ENCODE assay signal across 27 cellular contexts in genomic region chr19:35079826-35080225, GRCh38. TPM values are rescaled to one million over a fixed set of nuclear protein-coding genes. Genes with fewer than 3 reads are reported as not detected.
DNase-seq lines count a peak whose midpoint lies in the region; ATAC-seq, FAIRE-seq and TF ChIP-seq lines count a peak whose summit lies in the region.
"Had no signal": no experiment of that assay in that cellular context is flagged by ENCODE, and none has a peak within 500 bp of the region (broad histone marks: within the 10 kb centered on the region; RNA-seq: fewer than 3 reads in every experiment).

No MANE protein-coding gene starts in this region.

- H3K4me2 ChIP-seq in H1 (ENCODE audit: insufficient read depth in 1 of 2, low read depth in 2 of 2, low read length in 2 of 2) = no peak overlapping the region
- H3K4me2 ChIP-seq: A549 had no signal

- H3K27ac ChIP-seq in H1 (ENCODE audit: low read depth, low read length) = no peak overlapping the region
- H3K27ac ChIP-seq in lower lobe of right lung = no peak overlapping the region
- H3K27ac ChIP-seq: A549, GM23248 had no signal

- H2BK5ac ChIP-seq in H1 (ENCODE audit: low read depth, low read length) = no peak overlapping the region; the same call in 1 of the 2 replicates

- H2AFZ ChIP-seq in H1 (ENCODE audit: low read length) = no peak overlapping the region
- H2AFZ ChIP-seq: GM23248 had no signal

- H3K4me1 ChIP-seq in H1 (replicated peaks in 1 of 4; ENCODE audit: control insufficient read depth in 3 of 4, insufficient read depth in 4 of 4, low read length in 3 of 4) (peaks cover 0 to 5% (median 1%) of the 10 kb centered on the region in 4 experiments; a peak in 2 of 7 replicates), lower lobe of right lung (no peaks in the 10 kb centered on the region)
- H3K4me1 ChIP-seq: A549, BE2C, HAP-1 had no signal

- H3K4me3 ChIP-seq in H1 (ENCODE audit: extremely low read depth in 1 of 4, insufficient read depth in 2 of 4, low read depth in 3 of 4, low read length in 4 of 4) (no peak overlapping the region), lower lobe of right lung (no peak overlapping the region)
- H3K4me3 ChIP-seq: A549, GM23248, HAP-1 had no signal

- no peak overlapping the region for H4K8ac ChIP-seq in H1 (ENCODE audit: extremely low read depth, insufficient read depth, low read length)

- no peak overlapping the region for H3K56ac ChIP-seq in H1 (replicated peaks; ENCODE audit: insufficient read length, low read depth, low read length)

- H3K27me3 ChIP-seq in H1 (replicated peaks in 1 of 4; ENCODE audit: control insufficient read depth in 3 of 4, extremely low read depth in 1 of 4, insufficient read depth in 3 of 4, low read length in 3 of 4) (peaks cover 0 to 2% (median 0%) of the 10 kb centered on the region in 4 experiments; a peak in 3 of 7 replicates), lower lobe of right lung (ENCODE audit: low read depth) (no peaks in the 10 kb centered on the region)
- H3K27me3 ChIP-seq: BE2C had no signal

- H3K9me3 ChIP-seq in H1 (ENCODE audit: insufficient read depth in 2 of 2, low read depth in 1 of 2, low read length in 1 of 2) (no peaks in the 10 kb centered on the region; a peak in 1 of 4 replicates), lower lobe of right lung (no peaks in the 10 kb centered on the region)
- H3K9me3 ChIP-seq: BE2C had no signal

- no peak for ATAC-seq in natural killer cell treated with Interleukin-12 subunit alpha and Interleukin-12 subunit beta and Interleukin-15 and Interleukin-18, amount 100 ng/mL, for 72 hours
- ATAC-seq in natural killer cell (no peak), lower lobe of right lung (no peak)
- ATAC-seq in stimulated activated naive B cell treated with anti-CD40 and anti-IgM and Interleukin-4, amounts not matched to agents 10 μg/mL and 1 μg/mL and 100 μg/mL, for 72 hours (replicated peaks) = no peak
- ATAC-seq: A549 had no signal

- no peak overlapping the region for H2BK120ac ChIP-seq in H1 (replicated peaks; ENCODE audit: low read depth, low read length)

- FAIRE-seq in H1 (lab: Jason Lieb, UNC) = no peak
- FAIRE-seq: A549, GM12891, GM18507 had no signal

- POLR2A ChIA-PET in H1 (lab: Charles Lee; ENCODE audit: partially characterized antibody) = interaction anchor here (0.6 kb wide), 1 partner anchor 1752 kb away, joined by 3 read pairs; no protein-coding TSS in a partner anchor

- H2AK5ac ChIP-seq in H1 (ENCODE audit: low read depth, low read length) = no peak overlapping the region

- intact Hi-C loops in natural killer cell (cut with micrococcal nuclease) = no loop called here
- intact Hi-C loops in lower lobe of right lung (cut with DNase I) = no loop called here

- H3K14ac ChIP-seq in H1 (ENCODE audit: insufficient read length) = no peak overlapping the region

- no peak overlapping the region for H3K4ac ChIP-seq in H1 (replicated peaks; ENCODE audit: insufficient read length, low read depth, low read length)

- peak; percentile 32 for DNase-seq in natural killer cell treated with Interleukin-12 subunit alpha and Interleukin-12 subunit beta and Interleukin-15 and Interleukin-18, amount 100 ng/mL, for 72 hours (ENCODE audit: low spot score)
- no peak for DNase-seq in natural killer cell
- DNase-seq in H1 (ENCODE audit: low read depth in 1 of 2, low spot score in 2 of 2) = no peak
- DNase-seq in lower lobe of right lung = peak; percentile 38
- no peak for DNase-seq in stimulated activated naive B cell treated with anti-CD40 and anti-IgM and Interleukin-4, amounts not matched to agents 10 μg/mL and 1 μg/mL and 100 μg/mL, for 72 hours
- DNase-seq in HFFc6 = no peak
- no peak for DNase-seq in NCI-H1105 treated with DMSO at 0.1 percent for 48 hours (lab: John Stamatoyannopoulos, UW)
- DNase-seq in stimulated activated CD4-positive, alpha-beta T cell treated with anti-CD3 and anti-CD28 coated beads, Interleukin-4, amount 100 ng/mL, for 4 hours = no peak
- DNase-seq: 8988T; ACHN; AML-193; BE2C; C1 segment of cervical spinal cord; Calu3; CD4-positive, alpha-beta memory T cell; COR-L47; DMS53; DMS79 treated with DMSO at 0.1 percent for 48 hours; GF-D8; GM23248 had no signal

- no peak overlapping the region for H3K4me3 Mint-ChIP-seq in natural killer cell treated with Interleukin-12 subunit alpha and Interleukin-12 subunit beta and Interleukin-15 and Interleukin-18, amount 100 ng/mL, for 72 hours
- H3K4me3 Mint-ChIP-seq in natural killer cell = no peak overlapping the region
- H3K4me3 Mint-ChIP-seq in stimulated activated naive B cell treated with anti-CD40 and anti-IgM and Interleukin-4, amounts not matched to agents 10 μg/mL and 1 μg/mL and 100 μg/mL, for 72 hours = no peak overlapping the region
- H3K4me3 Mint-ChIP-seq in HFFc6 = no peak overlapping the region
- H3K4me3 Mint-ChIP-seq: CD4-positive, alpha-beta memory T cell had no signal

- TF ChIP-seq RAD21 in H1 (IDR thresholded peaks at IDR 0.05 in 1 of 2, conservative IDR thresholded peaks at IDR 0.05 in 1 of 2; ENCODE audit: low read depth in 2 of 2, low read length in 2 of 2) = no peak

- TF ChIP-seq EP300 in H1 (IDR thresholded peaks at IDR 0.05; ENCODE audit: borderline replicate concordance in 1 of 2, low read depth in 2 of 2, low read length in 2 of 2) = no peak

- H3K36me3 ChIP-seq in H1 (ENCODE audit: control insufficient read depth in 2 of 4, insufficient read depth in 4 of 4, low read length in 3 of 4) (no peaks in the 10 kb centered on the region), lower lobe of right lung (no peaks in the 10 kb centered on the region)
- H3K36me3 ChIP-seq: BE2C, HAP-1 had no signal

- H4K20me1 ChIP-seq in H1 (replicated peaks in 1 of 2; ENCODE audit: control insufficient read depth in 1 of 2, insufficient read depth in 2 of 2, low read length in 2 of 2) = no peaks in the 10 kb centered on the region

- CTCF ChIA-PET in H1 (lab: Charles Lee; ENCODE audit: partially characterized antibody) = interaction anchor here (1.3 to 4.4 kb wide), 4 partner anchors 9 to 56 kb away, joined by 4 to 34 read pairs (median 16); partner anchors contain the start of gene LGI4

- H2BK15ac ChIP-seq in H1 (ENCODE audit: low read length) = no peak overlapping the region

- no peak for TF ChIP-seq CTCF in natural killer cell (IDR thresholded peaks at IDR 0.05)
- TF ChIP-seq CTCF in H1 (IDR thresholded peaks at IDR 0.05; ENCODE audit: control extremely low read depth in 1 of 3, insufficient read depth in 1 of 3, low read depth in 1 of 3, low read length in 3 of 3) = no peak
- TF ChIP-seq CTCF in lower lobe of right lung (IDR thresholded peaks at IDR 0.05) = no peak
- no peak for TF ChIP-seq CTCF in HFFc6 (IDR thresholded peaks at IDR 0.05)

- H3K27me3 Mint-ChIP-seq in natural killer cell treated with Interleukin-12 subunit alpha and Interleukin-12 subunit beta and Interleukin-15 and Interleukin-18, amount 100 ng/mL, for 72 hours = peaks cover 6 to 7% of the 10 kb centered on the region in 2 donors
- peaks cover 0 to 16% of the 10 kb centered on the region in 2 donors for H3K27me3 Mint-ChIP-seq in natural killer cell (ENCODE audit: low read depth in 2 of 2)
- no peaks in the 10 kb centered on the region for H3K27me3 Mint-ChIP-seq in stimulated activated naive B cell treated with anti-CD40 and anti-IgM and Interleukin-4, amounts not matched to agents 10 μg/mL and 1 μg/mL and 100 μg/mL, for 72 hours
- H3K27me3 Mint-ChIP-seq in HFFc6 (ENCODE audit: insufficient read depth) = peaks cover 15% of the 10 kb centered on the region

- H3K4me1 Mint-ChIP-seq in natural killer cell treated with Interleukin-12 subunit alpha and Interleukin-12 subunit beta and Interleukin-15 and Interleukin-18, amount 100 ng/mL, for 72 hours (ENCODE audit: low read depth in 2 of 2) = peaks cover 10% of the 10 kb centered on the region in 2 donors
- peaks cover 0 to 22% of the 10 kb centered on the region in 2 donors for H3K4me1 Mint-ChIP-seq in natural killer cell
- peaks cover 49 to 51% of the 10 kb centered on the region in 2 donors for H3K4me1 Mint-ChIP-seq in stimulated activated naive B cell treated with anti-CD40 and anti-IgM and Interleukin-4, amounts not matched to agents 10 μg/mL and 1 μg/mL and 100 μg/mL, for 72 hours
- H3K4me1 Mint-ChIP-seq in HFFc6 (ENCODE audit: low read depth) = no peaks in the 10 kb centered on the region

- H2BK20ac ChIP-seq in H1 (ENCODE audit: low read length) = 0 out of 2 replicates have a peak overlapping the region, but pooled peaks have one; percentile 48

- no peak overlapping the region for H3K23ac ChIP-seq in H1 (ENCODE audit: insufficient read length)

- H3K79me2 ChIP-seq in H1 (ENCODE audit: control insufficient read depth in 1 of 2, insufficient read depth in 2 of 2, low read length in 2 of 2) = no peaks in the 10 kb centered on the region

- H4K5ac ChIP-seq in H1 (ENCODE audit: insufficient read length, low read depth, low read length) = no peak overlapping the region

- no peak overlapping the region for H3K9ac ChIP-seq in H1 (replicated peaks in 1 of 4; ENCODE audit: extremely low read depth in 1 of 4, low read depth in 3 of 4, low read length in 3 of 4)
- H3K9ac ChIP-seq: GM23248 had no signal

- no peaks in the 10 kb centered on the region for H3K79me1 ChIP-seq in H1 (ENCODE audit: low read depth, low read length)

- no peaks in the 10 kb centered on the region; the same call in 1 of the 2 replicates for H3K23me2 ChIP-seq in H1 (ENCODE audit: low read depth, low read length)

- H2BK12ac ChIP-seq in H1 (ENCODE audit: low read depth, low read length) = peak overlapping the region; percentile 50; the same call in 1 of the 2 replicates

- H3K36me3 Mint-ChIP-seq in natural killer cell treated with Interleukin-12 subunit alpha and Interleukin-12 subunit beta and Interleukin-15 and Interleukin-18, amount 100 ng/mL, for 72 hours = no peaks in the 10 kb centered on the region
- H3K36me3 Mint-ChIP-seq in natural killer cell (no peaks in the 10 kb centered on the region), HFFc6 (ENCODE audit: low read depth) (no peaks in the 10 kb centered on the region)
- H3K36me3 Mint-ChIP-seq in stimulated activated naive B cell treated with anti-CD40 and anti-IgM and Interleukin-4, amounts not matched to agents 10 μg/mL and 1 μg/mL and 100 μg/mL, for 72 hours = no peaks in the 10 kb centered on the region
- H3K36me3 Mint-ChIP-seq: CD4-positive, alpha-beta memory T cell had no signal

- no peak overlapping the region for H3K27ac Mint-ChIP-seq in natural killer cell treated with Interleukin-12 subunit alpha and Interleukin-12 subunit beta and Interleukin-15 and Interleukin-18, amount 100 ng/mL, for 72 hours
- H3K27ac Mint-ChIP-seq in natural killer cell (no peak overlapping the region), HFFc6 (no peak overlapping the region)
- H3K27ac Mint-ChIP-seq in stimulated activated naive B cell treated with anti-CD40 and anti-IgM and Interleukin-4, amounts not matched to agents 10 μg/mL and 1 μg/mL and 100 μg/mL, for 72 hours = peak overlapping the region; percentile 44

- no peak overlapping the region for H4K91ac ChIP-seq in H1 (replicated peaks; ENCODE audit: insufficient read length, low read length)

- WGBS in H1 (ENCODE audit: extremely low coverage in 1 of 2, insufficient coverage in 1 of 2, insufficient read length in 1 of 2, insufficient replicate concordance in 2 of 2, low coverage in 1 of 2, low lambda C conversion rate in 2 of 2, missing lambda C conversion rate in 1 of 2), 2 experiments = 89% methylated on average over 14 of the region's 14 CpGs; no CpG with 5 or more reads in 1 of the 2 experiments

- H3K18ac ChIP-seq in H1 (ENCODE audit: extremely low read depth, low read length) = no peak overlapping the region

- TF ChIP-seq POLR2A in H1 (IDR thresholded peaks at IDR 0.05; ENCODE audit: control extremely low read depth in 1 of 2, low read depth in 2 of 2, low read length in 2 of 2) = no peak

- no peaks in the 10 kb centered on the region for H3K9me3 Mint-ChIP-seq in natural killer cell treated with Interleukin-12 subunit alpha and Interleukin-12 subunit beta and Interleukin-15 and Interleukin-18, amount 100 ng/mL, for 72 hours
- H3K9me3 Mint-ChIP-seq in natural killer cell (no peaks in the 10 kb centered on the region), HFFc6 (peaks cover 4% of the 10 kb centered on the region; the same call in 1 of the 2 replicates)
- no peaks in the 10 kb centered on the region for H3K9me3 Mint-ChIP-seq in stimulated activated naive B cell treated with anti-CD40 and anti-IgM and Interleukin-4, amounts not matched to agents 10 μg/mL and 1 μg/mL and 100 μg/mL, for 72 hours
- H3K9me3 Mint-ChIP-seq: CD4-positive, alpha-beta memory T cell had no signal

RNA-seq across cellular contexts. Expression of gene FXYD3, which starts 35.8 kb away (rescaled TPM):
- total RNA-seq in natural killer cell treated with Interleukin-12 subunit alpha and Interleukin-12 subunit beta and Interleukin-15 and Interleukin-18, amount 100 ng/mL, for 72 hours = not detected
- total RNA-seq in natural killer cell (not detected), lower lobe of right lung (135 TPM)
- total RNA-seq in H1 (2021; fragmentation: NEBNext Ultra II Directional; extraction: Animal tissue kit (Norgen Biotek cat#: 25700)) = 0.86 TPM in 1 of 2 replicates, not detected in the other
- polyA plus RNA-seq in H1 (2011; rRNA removed) = 0.09 and 0.33 TPM in 2 replicates
- 0.22 TPM for polyA plus RNA-seq in H1 (2011; cell fraction: cytosol; rRNA removed)
- 0.66 TPM for polyA plus RNA-seq in H1 (2011; cell fraction: nucleus; rRNA removed)
- polyA plus RNA-seq in H1 (2012, experiment 1 of 2) = 0.41 to 0.76 TPM (median 0.57 TPM) in 3 of 4 replicates, not detected in the other
- not detected for polyA plus RNA-seq in H1 (2012, experiment 2 of 2)
- 0.10 TPM for polyA plus RNA-seq in H1 (2013, experiment 1 of 2)
- 0.37 TPM for polyA plus RNA-seq in H1 (2013, experiment 2 of 2)
- 1.5 TPM in 1 of 2 replicates, not detected in the other for polyA minus RNA-seq in H1 (2011; rRNA and poly(A)+ RNA removed)
- not detected for polyA minus RNA-seq in H1 (2011; cell fraction: cytosol; rRNA and poly(A)+ RNA removed)
- not detected for polyA minus RNA-seq in H1 (2011; cell fraction: nucleus; rRNA and poly(A)+ RNA removed)
- total RNA-seq in HFFc6 (2021; fragmentation: NEBNext Ultra II Directional; extraction: Animal tissue kit (Norgen Biotek cat#: 25700)) = not detected
- total RNA-seq: CD4-positive, alpha-beta memory T cell; Daoy; G401; GM23248; H4 had no signal
- polyA plus RNA-seq: CD4-positive, alpha-beta memory T cell; GM23248 had no signal

RNA-seq across cellular contexts. Expression of gene HPN, which starts 38.3 kb away (rescaled TPM):
- under 1 TPM in 1 of 2 donors, not detected in 1; 0.31 TPM for total RNA-seq in natural killer cell treated with Interleukin-12 subunit alpha and Interleukin-12 subunit beta and Interleukin-15 and Interleukin-18, amount 100 ng/mL, for 72 hours
- not detected for total RNA-seq in natural killer cell
- total RNA-seq in H1 (2021; fragmentation: NEBNext Ultra II Directional; extraction: Animal tissue kit (Norgen Biotek cat#: 25700)) = 12.3 and 14.7 TPM in 2 replicates
- polyA plus RNA-seq in H1 (2011; rRNA removed) = 33.7 and 49.9 TPM in 2 replicates
- 32.0 TPM for polyA plus RNA-seq in H1 (2011; cell fraction: cytosol; rRNA removed)
- 86.2 TPM for polyA plus RNA-seq in H1 (2011; cell fraction: nucleus; rRNA removed)
- 8.3 to 24.9 TPM (median 19.7 TPM) in 4 replicates for polyA plus RNA-seq in H1 (2012, experiment 1 of 2)
- 19.5 TPM for polyA plus RNA-seq in H1 (2012, experiment 2 of 2)
- 14.3 TPM for polyA plus RNA-seq in H1 (2013, experiment 1 of 2)
- polyA plus RNA-seq in H1 (2013, experiment 2 of 2) = 13.3 TPM
- 6.3 and 7.6 TPM in 2 replicates for polyA minus RNA-seq in H1 (2011; rRNA and poly(A)+ RNA removed)
- 16.4 TPM for polyA minus RNA-seq in H1 (2011; cell fraction: cytosol; rRNA and poly(A)+ RNA removed)
- polyA minus RNA-seq in H1 (2011; cell fraction: nucleus; rRNA and poly(A)+ RNA removed) = 19.0 TPM
- 28.1 TPM for total RNA-seq in lower lobe of right lung
- not detected for total RNA-seq in HFFc6 (2021; fragmentation: NEBNext Ultra II Directional; extraction: Animal tissue kit (Norgen Biotek cat#: 25700))
- total RNA-seq: Daoy, G401, GM23248, H4 had no signal
- polyA plus RNA-seq: GM23248 had no signal

RNA-seq across cellular contexts. Expression of gene SCN1B, which starts 49.6 kb away (rescaled TPM):
- total RNA-seq in natural killer cell treated with Interleukin-12 subunit alpha and Interleukin-12 subunit beta and Interleukin-15 and Interleukin-18, amount 100 ng/mL, for 72 hours = under 1 TPM; 0.52 to 0.95 TPM
- total RNA-seq in natural killer cell (1 to 10 TPM in 2 of 3 donors, under 1 TPM in 1; 0.94 to 1.5 (median 1.1) TPM), lower lobe of right lung (9.8 TPM)
- total RNA-seq in H1 (2021; fragmentation: NEBNext Ultra II Directional; extraction: Animal tissue kit (Norgen Biotek cat#: 25700)) = 3.3 and 3.5 TPM in 2 replicates
- polyA plus RNA-seq in H1 (2011; rRNA removed) = 3.1 and 4.1 TPM in 2 replicates
- 3.9 TPM for polyA plus RNA-seq in H1 (2011; cell fraction: cytosol; rRNA removed)
- polyA plus RNA-seq in H1 (2011; cell fraction: nucleus; rRNA removed) = 8.6 TPM
- polyA plus RNA-seq in H1 (2012, experiment 1 of 2) = 2.8 to 4.5 TPM (median 3.7 TPM) in 4 replicates
- polyA plus RNA-seq in H1 (2012, experiment 2 of 2) = 2.3 TPM
- 1.9 TPM for polyA plus RNA-seq in H1 (2013, experiment 1 of 2)
- 1.7 TPM for polyA plus RNA-seq in H1 (2013, experiment 2 of 2)
- 1.5 and 4.7 TPM in 2 replicates for polyA minus RNA-seq in H1 (2011; rRNA and poly(A)+ RNA removed)
- polyA minus RNA-seq in H1 (2011; cell fraction: cytosol; rRNA and poly(A)+ RNA removed) = 3.4 TPM
- polyA minus RNA-seq in H1 (2011; cell fraction: nucleus; rRNA and poly(A)+ RNA removed) = 3.0 TPM
- 10 to 100 TPM in 4 of 6 experiments, 1 to 10 TPM in 2; 6.8 to 14.2 (median 12.6) TPM for total RNA-seq in HFFc6 (2021; fragmentation: NEBNext Ultra II Directional; extraction: Animal tissue kit (Norgen Biotek cat#: 25700))

RNA-seq across cellular contexts. Expression of gene LGI4, which starts 55.0 kb away (rescaled TPM):
- not detected for total RNA-seq in natural killer cell treated with Interleukin-12 subunit alpha and Interleukin-12 subunit beta and Interleukin-15 and Interleukin-18, amount 100 ng/mL, for 72 hours
- total RNA-seq in natural killer cell = under 1 TPM in 2 of 3 donors, not detected in 1; 0.49 to 0.72 TPM
- 2.0 and 2.9 TPM in 2 replicates for total RNA-seq in H1 (2021; fragmentation: NEBNext Ultra II Directional; extraction: Animal tissue kit (Norgen Biotek cat#: 25700))
- polyA plus RNA-seq in H1 (2011; rRNA removed) = 8.2 and 9.4 TPM in 2 replicates
- 9.4 TPM for polyA plus RNA-seq in H1 (2011; cell fraction: cytosol; rRNA removed)
- polyA plus RNA-seq in H1 (2011; cell fraction: nucleus; rRNA removed) = 32.9 TPM
- polyA plus RNA-seq in H1 (2012, experiment 1 of 2) = 5.6 to 9.8 TPM (median 8.1 TPM) in 4 replicates
- polyA plus RNA-seq in H1 (2012, experiment 2 of 2) = 2.6 TPM
- 2.1 TPM for polyA plus RNA-seq in H1 (2013, experiment 1 of 2)
- polyA plus RNA-seq in H1 (2013, experiment 2 of 2) = 2.1 TPM
- polyA minus RNA-seq in H1 (2011; rRNA and poly(A)+ RNA removed) = 0.88 and 2.1 TPM in 2 replicates
- 0.66 TPM for polyA minus RNA-seq in H1 (2011; cell fraction: cytosol; rRNA and poly(A)+ RNA removed)
- 4.2 TPM for polyA minus RNA-seq in H1 (2011; cell fraction: nucleus; rRNA and poly(A)+ RNA removed)
- total RNA-seq in lower lobe of right lung = 6.3 TPM
- under 1 TPM in 5 of 6 experiments, not detected in 1; 0.08 to 0.17 (median 0.10) TPM for total RNA-seq in HFFc6 (2021; fragmentation: NEBNext Ultra II Directional; extraction: Animal tissue kit (Norgen Biotek cat#: 25700))
- total RNA-seq: Daoy, H4 had no signal
- polyA plus RNA-seq: CD4-positive, alpha-beta memory T cell had no signal

RNA-seq across cellular contexts. Expression of gene FXYD1, which starts 58.8 kb away (rescaled TPM):
- total RNA-seq in natural killer cell treated with Interleukin-12 subunit alpha and Interleukin-12 subunit beta and Interleukin-15 and Interleukin-18, amount 100 ng/mL, for 72 hours = not detected
- total RNA-seq in natural killer cell = not detected
- total RNA-seq in H1 (2021; fragmentation: NEBNext Ultra II Directional; extraction: Animal tissue kit (Norgen Biotek cat#: 25700)) = 8.1 and 10.3 TPM in 2 replicates
- 1.6 and 3.3 TPM in 2 replicates for polyA plus RNA-seq in H1 (2011; rRNA removed)
- polyA plus RNA-seq in H1 (2011; cell fraction: cytosol; rRNA removed) = 2.7 TPM
- polyA plus RNA-seq in H1 (2011; cell fraction: nucleus; rRNA removed) = 6.7 TPM
- 7.4 to 19.9 TPM (median 15.6 TPM) in 4 replicates for polyA plus RNA-seq in H1 (2012, experiment 1 of 2)
- polyA plus RNA-seq in H1 (2012, experiment 2 of 2) = 4.1 TPM
- polyA plus RNA-seq in H1 (2013, experiment 1 of 2) = 10.4 TPM
- 10.3 TPM for polyA plus RNA-seq in H1 (2013, experiment 2 of 2)
- 0.49 and 0.69 TPM in 2 replicates for polyA minus RNA-seq in H1 (2011; rRNA and poly(A)+ RNA removed)
- polyA minus RNA-seq in H1 (2011; cell fraction: cytosol; rRNA and poly(A)+ RNA removed) = 2.1 TPM
- 4.1 TPM for polyA minus RNA-seq in H1 (2011; cell fraction: nucleus; rRNA and poly(A)+ RNA removed)
- 49.7 TPM for total RNA-seq in lower lobe of right lung
- 1 to 10 TPM in 4 of 6 experiments, under 1 TPM in 1, not detected in 1; 0.92 to 2.7 (median 2.1) TPM for total RNA-seq in HFFc6 (2021; fragmentation: NEBNext Ultra II Directional; extraction: Animal tissue kit (Norgen Biotek cat#: 25700))
- total RNA-seq: Daoy, G401, H4 had no signal
- polyA plus RNA-seq: A549 had no signal

Comparison
In these comparisons a context has a peak if more than half of its experiments do, and no peak if none do; other contexts are left out.
1. DNase-seq: peak in natural killer cell treated with Interleukin-12 subunit alpha and Interleukin-12 subunit beta and Interleukin-15 and Interleukin-18, amount 100 ng/mL, for 72 hours (single experiment) and lower lobe of right lung (single experiment); none in natural killer cell (single experiment), H1 (0 of 2), stimulated activated naive B cell treated with anti-CD40 and anti-IgM and Interleukin-4, amounts not matched to agents 10 μg/mL and 1 μg/mL and 100 μg/mL, for 72 hours (single experiment), HFFc6 (single experiment), NCI-H1105 treated with DMSO at 0.1 percent for 48 hours (single experiment) and stimulated activated CD4-positive, alpha-beta T cell treated with anti-CD3 and anti-CD28 coated beads, Interleukin-4, amount 100 ng/mL, for 4 hours (0 of 2).
2. RNA of gene FXYD3, which starts 35.8 kb away (total RNA-seq): 135 TPM in lower lobe of right lung (single experiment); 0.86 TPM in H1, not detected in natural killer cell treated with Interleukin-12 subunit alpha and Interleukin-12 subunit beta and Interleukin-15 and Interleukin-18, amount 100 ng/mL, for 72 hours, not detected in natural killer cell and not detected in HFFc6; every median in the first group is over 10 times any median in the second.